24 cellular contexts compared by ENCODE assay signal in genomic region chr5:176418251-176418650, GRCh38. TPM values are rescaled to one million over a fixed set of nuclear protein-coding genes. Genes with fewer than 3 reads are reported as not detected.
A peak's percentile ranks its signal among the peaks of the same experiment; 100 is the strongest.
DNase-seq lines count a peak whose midpoint lies in the region; ATAC-seq and TF ChIP-seq lines count a peak whose summit lies in the region.
"Had no signal": no experiment of that assay in that cellular context is flagged by ENCODE, and none has a peak within 500 bp of the region (broad histone marks: within the 10 kb centered on the region; RNA-seq: fewer than 3 reads in every experiment).

No MANE protein-coding gene starts in this region.

- H3K9me3 ChIP-seq in adrenal gland (replicated peaks in 1 of 3): no peaks in the 10 kb centered on the region
- no peaks in the 10 kb centered on the region for H3K9me3 ChIP-seq in hepatocyte (ENCODE audit: low read depth)
- H3K9me3 ChIP-seq: right lobe of liver, suprapubic skin had no signal

- DNase-seq in ELR (ENCODE audit: low read depth): peak; percentile 32
- peak; percentile 58 to 85 (median 80) for DNase-seq in adrenal gland
- peak; percentile 76 for DNase-seq in hepatocyte (ENCODE audit: low spot score)
- DNase-seq in progenitor cell of endocrine pancreas (ENCODE audit: low spot score, unreplicated experiment): no peak
- no peak for DNase-seq in effector CD4-positive, alpha-beta T cell
- no peak for DNase-seq in HUDEP-2 (lab: John Stamatoyannopoulos, UW; ENCODE audit: unreplicated experiment in 76 of 76)
- DNase-seq: ACHN; activated CD4-positive, alpha-beta T cell treated with anti-CD3 and anti-CD28 coated beads for 48 hours; activated naive CD4-positive, alpha-beta T cell treated with anti-CD3 and anti-CD28 coated beads, Interleukin-2, amount 10 ng/mL, durations not matched to agents 7 days and 5 days; activated T-cell treated with anti-CD3 and anti-CD28 coated beads, Interleukin-2, amount 50 U/mL, for 72 hours; aorta; kidney glomerular epithelial cell; mesenchymal stem cell; naive B cell; NCI-H1092 treated with DMSO at 0.1 percent for 48 hours; NCI-H1930; NCI-H345; T-helper 17 cell had no signal

- H3K4me3 Mint-ChIP-seq in progenitor cell of endocrine pancreas (ENCODE audit: low read depth): no peak overlapping the region
- H3K4me3 Mint-ChIP-seq: activated naive CD4-positive, alpha-beta T cell treated with anti-CD3 and anti-CD28 coated beads, Interleukin-2, amount 10 ng/mL, durations not matched to agents 7 days and 5 days; activated T-cell treated with anti-CD3 and anti-CD28 coated beads, Interleukin-2, amount 50 U/mL, for 72 hours; T-helper 17 cell had no signal

- no peak overlapping the region for H3K4me3 ChIP-seq in adrenal gland
- H3K4me3 ChIP-seq in hepatocyte: no peak overlapping the region
- H3K4me3 ChIP-seq: BLaER1 treated with 17β-estradiol and CSF1 and Interleukin-3, amounts not matched to agents 10 nM and 100 nM; right lobe of liver; SJSA1; suprapubic skin had no signal

- H3K4me2 ChIP-seq in hepatocyte: peak overlapping the region; percentile 48
- H3K4me2 ChIP-seq: BLaER1 treated with 17β-estradiol and CSF1 and Interleukin-3, amounts not matched to agents 10 nM and 100 nM had no signal

- peak in 1 of 2 donors; percentile 25 for TF ChIP-seq POLR2A in adrenal gland (IDR thresholded peaks at IDR 0.05)

- peaks cover 16% of the 10 kb centered on the region for H3K9me3 Mint-ChIP-seq in progenitor cell of endocrine pancreas (ENCODE audit: low read depth)

- H3K4me1 Mint-ChIP-seq in progenitor cell of endocrine pancreas (ENCODE audit: low read depth): no peaks in the 10 kb centered on the region

- peaks cover 12% of the 10 kb centered on the region for H4K20me1 ChIP-seq in hepatocyte (ENCODE audit: insufficient read depth, poor library complexity, severe bottlenecking)

- peaks cover 29% of the 10 kb centered on the region for H3K79me2 ChIP-seq in hepatocyte

- 43 to 70% (median 48%) methylated on average over 8 to 9 of the region's 9 CpGs for WGBS in adrenal gland, 4 donors
- WGBS in hepatocyte (ENCODE audit: low lambda C conversion rate, missing lambda C conversion rate): 33% methylated on average over 9 of the region's 9 CpGs

- H3K4me1 ChIP-seq in adrenal gland (replicated peaks in 1 of 2) (peaks cover 17 to 32% of the 10 kb centered on the region in 2 donors), hepatocyte (ENCODE audit: insufficient read depth) (peaks cover 20% of the 10 kb centered on the region)

- no peaks in the 10 kb centered on the region for H3K27me3 Mint-ChIP-seq in progenitor cell of endocrine pancreas

- H3K36me3 ChIP-seq in adrenal gland (replicated peaks in 1 of 2) (no peaks in the 10 kb centered on the region), hepatocyte (replicated peaks; ENCODE audit: insufficient read depth, low read depth) (no peaks in the 10 kb centered on the region)
- H3K36me3 ChIP-seq: BLaER1 treated with 17β-estradiol and CSF1 and Interleukin-3, amounts not matched to agents 10 nM and 100 nM; right lobe of liver; suprapubic skin had no signal

- H2AFZ ChIP-seq in hepatocyte: no peak overlapping the region

- peak overlapping the region; percentile 79 for H3K27ac Mint-ChIP-seq in progenitor cell of endocrine pancreas
- H3K27ac Mint-ChIP-seq: activated naive CD4-positive, alpha-beta T cell treated with anti-CD3 and anti-CD28 coated beads, Interleukin-2, amount 10 ng/mL, durations not matched to agents 7 days and 5 days; activated T-cell treated with anti-CD3 and anti-CD28 coated beads, Interleukin-2, amount 50 U/mL, for 72 hours; T-helper 17 cell had no signal

- intact Hi-C loops in adrenal gland (cut with DNase I): loop anchor here in 1 of 2 donors (5.0 kb wide), 1 partner anchor 119 kb away; the partner anchor contains the start of gene RNF44

- TF ChIP-seq CTCF in adrenal gland (IDR thresholded peaks at IDR 0.05): no peak
- TF ChIP-seq CTCF in hepatocyte (IDR thresholded peaks at IDR 0.05; ENCODE audit: poor library complexity): no peak
- no peak for TF ChIP-seq CTCF in progenitor cell of endocrine pancreas (IDR thresholded peaks at IDR 0.05; ENCODE audit: unreplicated experiment)

- ATAC-seq in HG02623 (IDR thresholded peaks at IDR 0.05; ENCODE audit: unreplicated experiment) (no peak), GM21786 (IDR thresholded peaks at IDR 0.05; ENCODE audit: unreplicated experiment) (no peak)
- ATAC-seq: activated T-cell treated with anti-CD3 and anti-CD28 coated beads, Interleukin-2, amount 50 U/mL, for 72 hours; T-helper 17 cell had no signal

- H3K27ac ChIP-seq in adrenal gland: peak overlapping the region in 2 of 5 donors; percentile 13 to 54
- peak overlapping the region; percentile 91 for H3K27ac ChIP-seq in hepatocyte
- H3K27ac ChIP-seq: BLaER1 treated with 17β-estradiol and CSF1 and Interleukin-3, amounts not matched to agents 10 nM and 100 nM; right lobe of liver; SJSA1; suprapubic skin had no signal

- H3K27me3 ChIP-seq in adrenal gland (no peaks in the 10 kb centered on the region), hepatocyte (no peaks in the 10 kb centered on the region)
- H3K27me3 ChIP-seq: BLaER1 treated with 17β-estradiol and CSF1 and Interleukin-3, amounts not matched to agents 10 nM and 100 nM; right lobe of liver; suprapubic skin had no signal

- H3K36me3 Mint-ChIP-seq in progenitor cell of endocrine pancreas (ENCODE audit: insufficient read depth): peaks cover 1% of the 10 kb centered on the region
- H3K36me3 Mint-ChIP-seq: activated naive CD4-positive, alpha-beta T cell treated with anti-CD3 and anti-CD28 coated beads, Interleukin-2, amount 10 ng/mL, durations not matched to agents 7 days and 5 days; naive B cell had no signal

- H3K9me2 ChIP-seq in hepatocyte (replicated peaks; ENCODE audit: insufficient read depth): no peaks in the 10 kb centered on the region

RNA-seq across cellular contexts. Expression of gene CLTB, which starts 1.9 kb away (rescaled TPM):
- total RNA-seq in adrenal gland: 100 to 1,000 TPM; 129 to 198 (median 158) TPM
- polyA plus RNA-seq in adrenal gland: 100 to 1,000 TPM; 118 to 299 (median 262) TPM
- total RNA-seq in hepatocyte: 131 and 139 TPM in 2 replicates
- 284 and 289 TPM in 2 replicates for polyA plus RNA-seq in hepatocyte
- total RNA-seq in progenitor cell of endocrine pancreas: 27.9 and 29.1 TPM in 2 replicates

RNA-seq across cellular contexts. Expression of gene HIGD2A, which starts 29.7 kb away (rescaled TPM):
- 100 to 1,000 TPM; 138 to 262 (median 197) TPM for total RNA-seq in adrenal gland
- polyA plus RNA-seq in adrenal gland: 100 to 1,000 TPM; 112 to 492 (median 244) TPM
- 109 and 161 TPM in 2 replicates for total RNA-seq in hepatocyte
- polyA plus RNA-seq in hepatocyte: 222 and 224 TPM in 2 replicates
- 88.0 and 96.8 TPM in 2 replicates for total RNA-seq in progenitor cell of endocrine pancreas

RNA-seq across cellular contexts. Expression of gene NOP16, which starts 29.9 kb away (rescaled TPM):
- total RNA-seq in adrenal gland (10 to 100 TPM in 4 of 8 donors, 1 to 10 TPM in 4; 6.2 to 53.3 (median 13.8) TPM), hepatocyte (22.9 and 25.6 TPM in 2 replicates), progenitor cell of endocrine pancreas (21.9 and 26.4 TPM in 2 replicates)
- polyA plus RNA-seq in adrenal gland (10 to 100 TPM; 49.5 to 62.1 (median 57.0) TPM), hepatocyte (64.0 and 82.3 TPM in 2 replicates)

RNA-seq across cellular contexts. Expression of gene FAF2, which starts 29.9 kb away (rescaled TPM):
- total RNA-seq in adrenal gland (10 to 100 TPM; 29.0 to 61.6 (median 40.6) TPM), hepatocyte (63.1 and 66.4 TPM in 2 replicates), progenitor cell of endocrine pancreas (53.6 and 54.6 TPM in 2 replicates)
- polyA plus RNA-seq in adrenal gland (10 to 100 TPM; 21.2 to 68.2 (median 24.3) TPM), hepatocyte (43.0 and 47.3 TPM in 2 replicates)

RNA-seq across cellular contexts. Expression of gene ARL10, which starts 53.0 kb away (rescaled TPM):
- 1 to 10 TPM; 1.6 to 8.8 (median 2.8) TPM for total RNA-seq in adrenal gland
- polyA plus RNA-seq in adrenal gland: 1 to 10 TPM; 1.9 to 6.1 (median 3.5) TPM
- 6.7 and 8.9 TPM in 2 replicates for total RNA-seq in hepatocyte
- polyA plus RNA-seq in hepatocyte: 2.5 and 4.4 TPM in 2 replicates
- 24.5 and 29.5 TPM in 2 replicates for total RNA-seq in progenitor cell of endocrine pancreas

Comparison
In these comparisons a context has a peak if more than half of its experiments do, and no peak if none do; other contexts are left out.
1. DNase-seq: peak in ELR (single experiment), adrenal gland (7 of 7) and hepatocyte (single experiment); none in progenitor cell of endocrine pancreas (single experiment), effector CD4-positive, alpha-beta T cell (single experiment) and HUDEP-2 (0 of 76).